Comparison of ENCODE assay signal across 33 cellular contexts in genomic region chr16:57724541-57724940, GRCh38. TPM values are rescaled to one million over a fixed set of nuclear protein-coding genes. Genes with fewer than 3 reads are reported as not detected.
"Had no signal": no experiment of that assay in that cellular context is flagged by ENCODE, and none has a peak within 500 bp of the region (broad histone marks: within the 10 kb centered on the region; RNA-seq: fewer than 3 reads in every experiment).

No MANE protein-coding gene starts in this region.

- H3K9ac ChIP-seq: neural progenitor cell had no signal

- H3K4me1 Mint-ChIP-seq: mesothelial cell of epicardium had no signal

- H3K4me1 ChIP-seq: left lung, lower lobe of right lung, neural progenitor cell, right atrium auricular region, right lobe of liver, stomach, testis, thyroid gland, transverse colon, upper lobe of left lung, vagina had no signal

- H3K36me3 ChIP-seq: left lung, lower lobe of right lung, neural progenitor cell, ovary, right atrium auricular region, right lobe of liver, stomach, thyroid gland, transverse colon, upper lobe of left lung, vagina had no signal

- H2AFZ ChIP-seq: neural progenitor cell had no signal

- DNase-seq: hippocampal formation; kidney glomerular epithelial cell; left cardiac atrium; lower lobe of right lung; mammary epithelial cell; mesendoderm; naive B cell; natural killer cell; nephron progenitor cell; ovary; right lobe of liver; stimulated activated CD4-positive, alpha-beta T cell treated with anti-CD3 and anti-CD28 coated beads, Interleukin-12 subunit alpha, Interleukin-12 subunit beta, amount 100 ng/mL, for 4 hours; stimulated activated CD4-positive, alpha-beta T cell treated with anti-CD3 and anti-CD28 coated beads, Interleukin-15, amount 100 ng/mL, for 24 hours; stimulated activated CD4-positive, alpha-beta T cell treated with anti-CD3 and anti-CD28 coated beads, Interleukin-4, amount 100 ng/mL, for 24 hours; stimulated activated naive CD4-positive, alpha-beta T cell treated with Interleukin-2 at 50 U/mL for 16 hours; stomach; testis; thyroid gland; transverse colon; upper lobe of left lung had no signal

- H3K27me3 Mint-ChIP-seq: naive B cell, progenitor cell of endocrine pancreas had no signal

- ATAC-seq: left cardiac atrium, left lung, lower lobe of right lung, right lobe of liver had no signal

- H3K4me3 Mint-ChIP-seq: mesothelial cell of epicardium; natural killer cell; nephron progenitor cell; neural progenitor cell; stimulated activated memory B cell treated with anti-CD40 and anti-IgM and Interleukin-4, amounts not matched to agents 10 μg/mL and 1 μg/mL and 100 μg/mL, for 72 hours had no signal

- H3K27ac Mint-ChIP-seq: mesothelial cell of epicardium; nephron progenitor cell; progenitor cell of endocrine pancreas; stimulated activated memory B cell treated with anti-CD40 and anti-IgM and Interleukin-4, amounts not matched to agents 10 μg/mL and 1 μg/mL and 100 μg/mL, for 72 hours had no signal

- H3K4me2 ChIP-seq: neural progenitor cell, smooth muscle cell had no signal

- H3K9me3 Mint-ChIP-seq: mesothelial cell of epicardium, nephron progenitor cell, neural progenitor cell had no signal

- H3K36me3 Mint-ChIP-seq: mesothelial cell of epicardium; naive B cell; natural killer cell; neural progenitor cell; stimulated activated memory B cell treated with anti-CD40 and anti-IgM and Interleukin-4, amounts not matched to agents 10 μg/mL and 1 μg/mL and 100 μg/mL, for 72 hours had no signal

- H3K9me3 ChIP-seq: left lung, lower lobe of right lung, ovary, right atrium auricular region, right lobe of liver, stomach, testis, thyroid gland, transverse colon, upper lobe of left lung, vagina had no signal

- H3K27ac ChIP-seq: left lung, lower lobe of right lung, neural progenitor cell, ovary, right atrium auricular region, right lobe of liver, stomach, testis, thyroid gland, transverse colon, upper lobe of left lung, vagina had no signal

- H3K27me3 ChIP-seq: left lung, neural progenitor cell, ovary, right atrium auricular region, right lobe of liver, testis, thyroid gland, transverse colon, upper lobe of left lung, vagina had no signal

- H3K4me3 ChIP-seq: left lung, lower lobe of right lung, neural progenitor cell, ovary, right atrium auricular region, right lobe of liver, smooth muscle cell, stomach, testis, thyroid gland, transverse colon, upper lobe of left lung, vagina had no signal

RNA-seq across cellular contexts. Expression of gene DRC7, which starts 29.9 kb away (rescaled TPM):
- total RNA-seq: left cardiac atrium, mammary epithelial cell, mesothelial cell of epicardium, right atrium auricular region, skeletal muscle tissue, stomach, transverse colon, urinary bladder, vagina had no signal
- polyA plus RNA-seq: keratinocyte, smooth muscle cell, stomach, urinary bladder had no signal

RNA-seq across cellular contexts. Expression of gene ADGRG3, which starts 56.4 kb away (rescaled TPM):
- total RNA-seq: mammary epithelial cell, mesothelial cell of epicardium, progenitor cell of endocrine pancreas, pulmonary artery endothelial cell, renal cortical epithelial cell had no signal
- polyA plus RNA-seq: keratinocyte, mammary epithelial cell, smooth muscle cell had no signal
